Comparison of ENCODE assay signal across 15 cellular contexts in genomic region chr12:107492393-107493134, GRCh38.
DNase-seq lines count a peak whose midpoint lies in the region; ATAC-seq and TF ChIP-seq lines count a peak whose summit lies in the region.
"Had no signal": no experiment of that assay in that cellular context is flagged by ENCODE, and none has a peak within 500 bp of the region (broad histone marks: within the 10 kb centered on the region; RNA-seq: fewer than 3 reads in every experiment).

No MANE protein-coding gene starts in this region.

- in situ Hi-C loops in brain microvascular endothelial cell (cut with HindIII; ENCODE audit: low pct_ligation_motif_present, low sequenced_read_pairs): no loop called here

- H3K36me3 Mint-ChIP-seq in T-helper 1 cell treated with Interleukin-12 subunit alpha and Interleukin-12 subunit beta and Interleukin-4 antibody, amounts not matched to agents 30 μg/mL and 1 μg/mL, for 36 hours (ENCODE audit: low read depth): peaks cover 4% of the 10 kb centered on the region
- H3K36me3 Mint-ChIP-seq in activated B cell treated with CpG ODN at 0.5 μM for 24 hours (ENCODE audit: low read depth) (no peaks in the 10 kb centered on the region), naive B cell (peaks cover 0 to 8% of the 10 kb centered on the region in 2 donors)

- ATAC-seq in GM21737 (IDR thresholded peaks at IDR 0.05; ENCODE audit: unreplicated experiment) (peak; percentile 54), activated B cell treated with CpG ODN at 0.5 μM for 24 hours (ENCODE audit: low read depth) (peak; percentile 67), naive B cell (ENCODE audit: low read depth in 2 of 2) (peak; percentile 84 to 87), HG02970 (IDR thresholded peaks at IDR 0.05; ENCODE audit: low FRiP score, unreplicated experiment) (no peak)

- CTCF ChIA-PET in activated B cell treated with CpG ODN at 0.5 μM for 24 hours (lab: Charles Lee): no interaction called here

- no peak overlapping the region for H3K27ac ChIP-seq in brain microvascular endothelial cell
- H3K27ac ChIP-seq: epithelial cell of prostate had no signal

- POLR2A ChIA-PET in activated B cell treated with CpG ODN at 0.5 μM for 24 hours (lab: Charles Lee): no interaction called here

- peak overlapping the region; percentile 20 for H3K4me3 Mint-ChIP-seq in T-helper 1 cell treated with Interleukin-12 subunit alpha and Interleukin-12 subunit beta and Interleukin-4 antibody, amounts not matched to agents 30 μg/mL and 1 μg/mL, for 36 hours
- H3K4me3 Mint-ChIP-seq in activated B cell treated with CpG ODN at 0.5 μM for 24 hours (peak overlapping the region; percentile 54), naive B cell (peak overlapping the region; percentile 7 to 88 (median 80))
- H3K4me3 Mint-ChIP-seq: brain, neural crest cell had no signal

- DNase-seq in T-helper 1 cell (no peak), activated B cell treated with CpG ODN at 0.5 μM for 24 hours (no peak), naive B cell (peak; percentile 35), activated gamma-delta T cell treated with Interleukin-2 at 50 U/mL for 16 hours (no peak), brain microvascular endothelial cell (no peak)
- DNase-seq: ACHN; activated CD4-positive, alpha-beta T cell treated with anti-CD3 and anti-CD28 coated beads, Interleukin-2, amount 50 U/mL, for 48 hours; NCI-H2171 treated with DMSO at 0.1 percent for 48 hours; RPMI8226 had no signal

- H3K4me1 Mint-ChIP-seq in T-helper 1 cell treated with Interleukin-12 subunit alpha and Interleukin-12 subunit beta and Interleukin-4 antibody, amounts not matched to agents 30 μg/mL and 1 μg/mL, for 36 hours (ENCODE audit: low read depth): peaks cover 15% of the 10 kb centered on the region
- H3K4me1 Mint-ChIP-seq in activated B cell treated with CpG ODN at 0.5 μM for 24 hours (peaks cover 60% of the 10 kb centered on the region), naive B cell (peaks cover 62 to 72% (median 70%) of the 10 kb centered on the region in 3 donors)
- H3K4me1 Mint-ChIP-seq: brain had no signal

- H3K27me3 Mint-ChIP-seq in T-helper 1 cell treated with Interleukin-12 subunit alpha and Interleukin-12 subunit beta and Interleukin-4 antibody, amounts not matched to agents 30 μg/mL and 1 μg/mL, for 36 hours (ENCODE audit: low read depth): no peaks in the 10 kb centered on the region
- H3K27me3 Mint-ChIP-seq in activated B cell treated with CpG ODN at 0.5 μM for 24 hours (no peaks in the 10 kb centered on the region), naive B cell (peaks cover 0 to 8% (median 0%) of the 10 kb centered on the region in 3 donors)

- intact Hi-C loops in activated B cell treated with CpG ODN at 0.5 μM for 24 hours (cut with micrococcal nuclease): no loop called here

- no peak for TF ChIP-seq CTCF in activated B cell treated with CpG ODN at 0.5 μM for 24 hours (IDR thresholded peaks at IDR 0.05)
- TF ChIP-seq CTCF in brain microvascular endothelial cell (IDR thresholded peaks at IDR 0.05; ENCODE audit: low read depth, low read length, missing control alignments): no peak

- peak overlapping the region; percentile 81 for H3K27ac Mint-ChIP-seq in T-helper 1 cell treated with Interleukin-12 subunit alpha and Interleukin-12 subunit beta and Interleukin-4 antibody, amounts not matched to agents 30 μg/mL and 1 μg/mL, for 36 hours
- H3K27ac Mint-ChIP-seq in activated B cell treated with CpG ODN at 0.5 μM for 24 hours: peak overlapping the region; percentile 74
- peak overlapping the region; percentile 84 to 96 (median 89) for H3K27ac Mint-ChIP-seq in naive B cell
- H3K27ac Mint-ChIP-seq: brain had no signal

- no peak overlapping the region for H3K4me3 ChIP-seq in brain microvascular endothelial cell (ENCODE audit: low read depth, low read length)

- no peaks in the 10 kb centered on the region for H3K36me3 ChIP-seq in brain microvascular endothelial cell (replicated peaks)

- no peaks in the 10 kb centered on the region for H3K9me3 Mint-ChIP-seq in T-helper 1 cell treated with Interleukin-12 subunit alpha and Interleukin-12 subunit beta and Interleukin-4 antibody, amounts not matched to agents 30 μg/mL and 1 μg/mL, for 36 hours
- no peaks in the 10 kb centered on the region for H3K9me3 Mint-ChIP-seq in activated B cell treated with CpG ODN at 0.5 μM for 24 hours
- peaks cover 0 to 7% (median 3%) of the 10 kb centered on the region in 7 donors for H3K9me3 Mint-ChIP-seq in naive B cell

- no peaks in the 10 kb centered on the region for H3K27me3 ChIP-seq in brain microvascular endothelial cell (replicated peaks)

Comparison
In these comparisons a context has a peak if more than half of its experiments do, and no peak if none do; other contexts are left out.
1. H3K4me3 Mint-ChIP-seq: peak in every context shown above with its lines; median percentile 80 in naive B cell; 54 in activated B cell treated with CpG ODN at 0.5 μM for 24 hours; 20 in T-helper 1 cell treated with Interleukin-12 subunit alpha and Interleukin-12 subunit beta and Interleukin-4 antibody, amounts not matched to agents 30 μg/mL and 1 μg/mL, for 36 hours.